1 cellular context compared by ENCODE assay signal in the genomic region with DNA sequence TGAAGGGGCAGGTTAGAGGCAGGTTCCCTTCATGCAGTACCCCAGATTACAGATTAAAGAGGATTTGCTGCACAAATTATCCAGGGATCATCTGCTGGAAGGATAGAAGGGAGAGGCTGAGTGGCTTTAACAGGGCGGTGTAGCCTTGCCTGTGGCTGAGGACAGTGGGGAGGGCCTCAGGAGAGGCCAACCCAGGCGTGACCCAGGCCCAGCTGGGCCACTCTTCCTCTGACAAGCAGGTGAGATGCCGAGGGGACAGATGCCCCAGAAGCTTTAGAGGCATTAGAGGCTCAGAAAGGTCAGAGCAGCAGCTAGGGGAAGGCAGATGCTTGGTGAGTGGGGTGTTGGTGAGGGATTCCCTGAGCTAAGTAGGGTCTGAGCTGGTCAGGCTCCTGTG.
TF ChIP-seq lines count a peak whose summit lies in the region.

No MANE protein-coding gene starts in this region.

TF ChIP-seq in HCT116, 20 proteins besides CTCF, POLR2A, EP300 and RAD21 (continued from another document):
- TF ChIP-seq, protein P1, sequence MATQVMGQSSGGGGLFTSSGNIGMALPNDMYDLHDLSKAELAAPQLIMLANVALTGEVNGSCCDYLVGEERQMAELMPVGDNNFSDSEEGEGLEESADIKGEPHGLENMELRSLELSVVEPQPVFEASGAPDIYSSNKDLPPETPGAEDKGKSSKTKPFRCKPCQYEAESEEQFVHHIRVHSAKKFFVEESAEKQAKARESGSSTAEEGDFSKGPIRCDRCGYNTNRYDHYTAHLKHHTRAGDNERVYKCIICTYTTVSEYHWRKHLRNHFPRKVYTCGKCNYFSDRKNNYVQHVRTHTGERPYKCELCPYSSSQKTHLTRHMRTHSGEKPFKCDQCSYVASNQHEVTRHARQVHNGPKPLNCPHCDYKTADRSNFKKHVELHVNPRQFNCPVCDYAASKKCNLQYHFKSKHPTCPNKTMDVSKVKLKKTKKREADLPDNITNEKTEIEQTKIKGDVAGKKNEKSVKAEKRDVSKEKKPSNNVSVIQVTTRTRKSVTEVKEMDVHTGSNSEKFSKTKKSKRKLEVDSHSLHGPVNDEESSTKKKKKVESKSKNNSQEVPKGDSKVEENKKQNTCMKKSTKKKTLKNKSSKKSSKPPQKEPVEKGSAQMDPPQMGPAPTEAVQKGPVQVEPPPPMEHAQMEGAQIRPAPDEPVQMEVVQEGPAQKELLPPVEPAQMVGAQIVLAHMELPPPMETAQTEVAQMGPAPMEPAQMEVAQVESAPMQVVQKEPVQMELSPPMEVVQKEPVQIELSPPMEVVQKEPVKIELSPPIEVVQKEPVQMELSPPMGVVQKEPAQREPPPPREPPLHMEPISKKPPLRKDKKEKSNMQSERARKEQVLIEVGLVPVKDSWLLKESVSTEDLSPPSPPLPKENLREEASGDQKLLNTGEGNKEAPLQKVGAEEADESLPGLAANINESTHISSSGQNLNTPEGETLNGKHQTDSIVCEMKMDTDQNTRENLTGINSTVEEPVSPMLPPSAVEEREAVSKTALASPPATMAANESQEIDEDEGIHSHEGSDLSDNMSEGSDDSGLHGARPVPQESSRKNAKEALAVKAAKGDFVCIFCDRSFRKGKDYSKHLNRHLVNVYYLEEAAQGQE (IDR thresholded peaks at IDR 0.05; ENCODE audit: low read depth), result no peak
- TF ChIP-seq ATF3 (IDR thresholded peaks at IDR 0.05), result no peak
- no peak for TF ChIP-seq FOSL1 (IDR thresholded peaks at IDR 0.05; ENCODE audit: low read depth)
- no peak for TF ChIP-seq EZH2 (IDR thresholded peaks at IDR 0.05)
- TF ChIP-seq ELF1 (IDR thresholded peaks at IDR 0.05; ENCODE audit: borderline replicate concordance, low read depth), result no peak
- TF ChIP-seq EZH2phosphoT487 (IDR thresholded peaks at IDR 0.05; ENCODE audit: borderline replicate concordance), result no peak
- TF ChIP-seq YY1 (IDR thresholded peaks at IDR 0.05; ENCODE audit: extremely low read depth, insufficient replicate concordance, low read depth, low read length), result no peak
- no peak for TF ChIP-seq ZFX (IDR thresholded peaks at IDR 0.05)
- TF ChIP-seq MAX (IDR thresholded peaks at IDR 0.05), result no peak
- TF ChIP-seq CBX3 (IDR thresholded peaks at IDR 0.05; ENCODE audit: low read depth), result no peak
- TF ChIP-seq JUND (IDR thresholded peaks at IDR 0.05), result no peak
- no peak for TF ChIP-seq ZNF274 (IDR thresholded peaks at IDR 0.05; ENCODE audit: low read depth, low read length)
TF ChIP-seq in HCT116: peak in this region for 0.
